Comparison of ENCODE assay signal across 24 cellular contexts in genomic region chrX:45184211-45184610, GRCh38. TPM values are rescaled to one million over a fixed set of nuclear protein-coding genes. Genes with fewer than 3 reads are reported as not detected.
DNase-seq lines count a peak whose midpoint lies in the region; ATAC-seq, FAIRE-seq and TF ChIP-seq lines count a peak whose summit lies in the region.
"Had no signal": no experiment of that assay in that cellular context is flagged by ENCODE, and none has a peak within 500 bp of the region (broad histone marks: within the 10 kb centered on the region; RNA-seq: fewer than 3 reads in every experiment).

No MANE protein-coding gene starts in this region.

- H3K14ac ChIP-seq in IMR-90 (replicated peaks; ENCODE audit: low read depth, low read length) (no peak overlapping the region), H1 (ENCODE audit: insufficient read length) (no peak overlapping the region)

- TF ChIP-seq POLR2A in IMR-90 (IDR thresholded peaks at IDR 0.05; ENCODE audit: low read depth, low read length): no peak
- TF ChIP-seq POLR2A in K562 (conservative IDR thresholded peaks at IDR 0.05): no peak
- no peak for TF ChIP-seq POLR2A in H1 (IDR thresholded peaks at IDR 0.05; ENCODE audit: control extremely low read depth in 1 of 2, low read depth in 2 of 2, low read length in 2 of 2)

- TF ChIP-seq RAD21 in IMR-90 (IDR thresholded peaks at IDR 0.05; ENCODE audit: low read length) (no peak), K562 (CRISPR knock-in tag; conservative IDR thresholded peaks at IDR 0.05 in 1 of 2, IDR thresholded peaks at IDR 0.05 in 1 of 2) (no peak), H1 (IDR thresholded peaks at IDR 0.05 in 1 of 2, conservative IDR thresholded peaks at IDR 0.05 in 1 of 2; ENCODE audit: low read depth in 2 of 2, low read length in 2 of 2) (no peak)

- H4K91ac ChIP-seq in IMR-90 (ENCODE audit: insufficient read depth, low read depth, low read length) (no peak overlapping the region), H1 (replicated peaks; ENCODE audit: insufficient read length, low read length) (no peak overlapping the region)

- DNase-seq in IMR-90 (no peak), K562 (ENCODE audit: extremely low read depth in 1 of 4, low spot score in 3 of 4) (no peak), H1 (ENCODE audit: low read depth in 1 of 2, low spot score in 2 of 2) (no peak), mucosa of gallbladder (ENCODE audit: low spot score) (no peak), OCI-M1 (lab: John Stamatoyannopoulos, UW) (no peak), islet precursor cell (no peak)
- DNase-seq: ACHN; BE2C; C1 segment of cervical spinal cord; CD4-positive, CD25-positive, alpha-beta regulatory T cell; CD8-positive, alpha-beta memory T cell; COR-L47; DMS 273 treated with DMSO at 0.1 percent for 48 hours; DMS53; DND-41; GDM1; GOT3; H9; KG1 had no signal

- H4K8ac ChIP-seq in IMR-90 (ENCODE audit: low read depth in 2 of 2, low read length in 2 of 2) (no peak overlapping the region), H1 (ENCODE audit: extremely low read depth, insufficient read depth, low read length) (no peak overlapping the region)

- FAIRE-seq in K562 (lab: Jason Lieb, UNC) (no peak), H1 (lab: Jason Lieb, UNC) (peak; percentile 7)
- FAIRE-seq: GM12892, GM18507 had no signal

- H3K4me2 ChIP-seq in IMR-90 (ENCODE audit: low read depth, low read length) (no peak overlapping the region), K562 (ENCODE audit: insufficient read depth, low read length) (no peak overlapping the region), H1 (ENCODE audit: insufficient read depth in 1 of 2, low read depth in 2 of 2, low read length in 2 of 2) (no peak overlapping the region)

- H2BK20ac ChIP-seq in IMR-90 (ENCODE audit: low read depth, low read length): no peak overlapping the region
- no peak overlapping the region for H2BK20ac ChIP-seq in H1 (ENCODE audit: low read length)

- no peak overlapping the region for H3K27ac ChIP-seq in IMR-90 (ENCODE audit: insufficient read depth, low read length)
- H3K27ac ChIP-seq in K562 (ENCODE audit: extremely low read depth, low read depth, low read length): no peak overlapping the region
- H3K27ac ChIP-seq in H1 (ENCODE audit: low read depth, low read length): no peak overlapping the region
- H3K27ac ChIP-seq in temporal lobe (ENCODE audit: low read depth, low read length): peak overlapping the region; percentile 28

- H3K36me3 ChIP-seq in IMR-90 (ENCODE audit: control insufficient read depth, insufficient read depth, low read length): no peaks in the 10 kb centered on the region
- H3K36me3 ChIP-seq in K562 (ENCODE audit: control insufficient read depth, insufficient read depth, low read length): no peaks in the 10 kb centered on the region
- H3K36me3 ChIP-seq in H1 (ENCODE audit: control insufficient read depth in 2 of 4, insufficient read depth in 4 of 4, low read length in 3 of 4): no peaks in the 10 kb centered on the region
- H3K36me3 ChIP-seq: BE2C had no signal

- H3K4ac ChIP-seq in IMR-90 (ENCODE audit: low read depth, low read length) (no peak overlapping the region), H1 (replicated peaks; ENCODE audit: insufficient read length, low read depth, low read length) (no peak overlapping the region)

- H4K5ac ChIP-seq in IMR-90 (ENCODE audit: low read depth, low read length) (no peak overlapping the region), H1 (ENCODE audit: insufficient read length, low read depth, low read length) (no peak overlapping the region)

- no peak overlapping the region for H2BK5ac ChIP-seq in IMR-90 (ENCODE audit: low read depth, low read length, poor library complexity, severe bottlenecking)
- no peak overlapping the region for H2BK5ac ChIP-seq in H1 (ENCODE audit: low read depth, low read length)

- WGBS in IMR-90 (ENCODE audit: extremely low coverage in 2 of 2, insufficient read length in 1 of 2), 2 experiments: 0% methylated on average over 1 of the region's 2 CpGs; no CpG with 5 or more reads in 1 of the 2 experiments
- WGBS in K562 (ENCODE audit: insufficient coverage, low coverage, missing lambda C conversion rate): 39% methylated on average over 2 of the region's 2 CpGs
- WGBS in H1 (ENCODE audit: extremely low coverage in 1 of 2, insufficient coverage in 1 of 2, insufficient read length in 1 of 2, insufficient replicate concordance in 2 of 2, low coverage in 1 of 2, low lambda C conversion rate in 2 of 2, missing lambda C conversion rate in 1 of 2), 2 experiments: 95% methylated on average over 2 of the region's 2 CpGs; no CpG with 5 or more reads in 1 of the 2 experiments

- POLR2A ChIA-PET in IMR-90 (lab: Charles Lee; ENCODE audit: unreplicated experiment) (no interaction called here), K562 (lab: Yijun Ruan, JAX) (no interaction called here), H1 (lab: Charles Lee; ENCODE audit: partially characterized antibody) (no interaction called here)

- TF ChIP-seq EP300 in K562 (IDR thresholded peaks at IDR 0.05; ENCODE audit: low read length) (no peak), H1 (IDR thresholded peaks at IDR 0.05; ENCODE audit: borderline replicate concordance in 1 of 2, low read depth in 2 of 2, low read length in 2 of 2) (no peak)

- peaks cover 2% of the 10 kb centered on the region; the same call in 1 of the 2 replicates for H3K9me3 ChIP-seq in IMR-90 (ENCODE audit: control insufficient read depth, insufficient read depth, low read length)
- H3K9me3 ChIP-seq in K562 (replicated peaks; ENCODE audit: control insufficient read depth, insufficient read depth, low read depth, low read length): no peaks in the 10 kb centered on the region
- H3K9me3 ChIP-seq in H1 (ENCODE audit: insufficient read depth in 2 of 2, low read depth in 1 of 2, low read length in 1 of 2): no peaks in the 10 kb centered on the region
- H3K9me3 ChIP-seq: BE2C had no signal

- intact Hi-C loops in IMR-90 (cut with micrococcal nuclease): loop anchor here (10.0 kb wide), 1 partner anchor 1221 kb away; no protein-coding TSS in a partner anchor
- intact Hi-C loops in K562 (cut with micrococcal nuclease): loop anchor here (10.0 kb wide), 1 partner anchor 99 kb away; no protein-coding TSS in a partner anchor

- peaks cover 4% of the 10 kb centered on the region; the same call in 1 of the 2 replicates for H3K27me3 ChIP-seq in IMR-90 (ENCODE audit: control insufficient read depth, insufficient read depth, low read length)
- H3K27me3 ChIP-seq in K562 (ENCODE audit: control insufficient read depth in 2 of 2, insufficient read depth in 2 of 2, low read length in 2 of 2): no peaks in the 10 kb centered on the region; a peak in 1 of 5 replicates
- no peaks in the 10 kb centered on the region for H3K27me3 ChIP-seq in H1 (replicated peaks in 1 of 4; ENCODE audit: control insufficient read depth in 3 of 4, extremely low read depth in 1 of 4, insufficient read depth in 3 of 4, low read length in 3 of 4)
- H3K27me3 ChIP-seq: BE2C had no signal

- no peak overlapping the region for H3K9ac ChIP-seq in IMR-90 (ENCODE audit: low read depth, low read length)
- H3K9ac ChIP-seq in K562 (ENCODE audit: insufficient read depth in 1 of 2, low read depth in 2 of 2, low read length in 2 of 2): no peak overlapping the region
- no peak overlapping the region for H3K9ac ChIP-seq in H1 (replicated peaks in 1 of 4; ENCODE audit: extremely low read depth in 1 of 4, low read depth in 3 of 4, low read length in 3 of 4)

- in situ Hi-C loops in IMR-90 (cut with MboI; ENCODE audit: low sequenced_read_pairs) (loop anchor here (25.0 kb wide), 1 partner anchor 1222 kb away; the partner anchor contains the start of gene NDP), K562 (cut with MboI) (no loop called here)

- H3K9me1 ChIP-seq in IMR-90 (ENCODE audit: insufficient read depth, low read length): no peaks in the 10 kb centered on the region
- no peaks in the 10 kb centered on the region for H3K9me1 ChIP-seq in K562 (ENCODE audit: control insufficient read depth, insufficient read depth, low read length)

- H2AFZ ChIP-seq in IMR-90 (replicated peaks; ENCODE audit: low read length, poor library complexity): no peak overlapping the region
- H2AFZ ChIP-seq in K562 (ENCODE audit: low read depth, low read length): no peak overlapping the region
- H2AFZ ChIP-seq in H1 (ENCODE audit: low read length): no peak overlapping the region

- dilution Hi-C loops in IMR-90 (cut with HindIII; ENCODE audit: low sequenced_read_pairs, unreplicated experiment): no loop called here

- H2BK15ac ChIP-seq in IMR-90 (ENCODE audit: low read depth, low read length) (no peak overlapping the region), H1 (ENCODE audit: low read length) (no peak overlapping the region)

- H2AK5ac ChIP-seq in IMR-90 (ENCODE audit: low read depth, low read length): no peak overlapping the region
- H2AK5ac ChIP-seq in H1 (ENCODE audit: low read depth, low read length): no peak overlapping the region

- no peak overlapping the region for H3K4me3 ChIP-seq in IMR-90 (ENCODE audit: insufficient read depth, low read depth, low read length)
- no peak overlapping the region for H3K4me3 ChIP-seq in K562
- no peak overlapping the region for H3K4me3 ChIP-seq in H1 (ENCODE audit: extremely low read depth in 1 of 4, insufficient read depth in 2 of 4, low read depth in 3 of 4, low read length in 4 of 4)

- H3K23ac ChIP-seq in IMR-90 (ENCODE audit: low read depth, low read length) (no peak overlapping the region), H1 (ENCODE audit: insufficient read length) (no peak overlapping the region)

- no peaks in the 10 kb centered on the region for H3K23me2 ChIP-seq in H1 (ENCODE audit: low read depth, low read length)

- H3K79me2 ChIP-seq in K562 (ENCODE audit: control insufficient read depth, insufficient read depth, low read length): no peaks in the 10 kb centered on the region
- H3K79me2 ChIP-seq in H1 (ENCODE audit: control insufficient read depth in 1 of 2, insufficient read depth in 2 of 2, low read length in 2 of 2): no peaks in the 10 kb centered on the region

- no peak overlapping the region for H2AK9ac ChIP-seq in IMR-90 (replicated peaks; ENCODE audit: low read depth, low read length, poor library complexity)

- no TSS peak for BruUV-seq in IMR-90 (replicated peaks; lab: Mats Ljungman, UMichigan)
- no TSS peak for BruUV-seq in K562 (replicated peaks; lab: Mats Ljungman, UMichigan)

- no peak overlapping the region for H2BK12ac ChIP-seq in H1 (ENCODE audit: low read depth, low read length)

- TF ChIP-seq CTCF in IMR-90 (conservative IDR thresholded peaks at IDR 0.05; ENCODE audit: low read depth, low read length): no peak
- TF ChIP-seq CTCF in K562 (IDR thresholded peaks at IDR 0.05 in 2 of 3, conservative IDR thresholded peaks at IDR 0.05 in 1 of 3; ENCODE audit: insufficient read depth in 2 of 3, low read depth in 1 of 3, low read length in 3 of 3): no peak
- no peak for TF ChIP-seq CTCF in H1 (IDR thresholded peaks at IDR 0.05; ENCODE audit: control extremely low read depth in 1 of 3, insufficient read depth in 1 of 3, low read depth in 1 of 3, low read length in 3 of 3)

- no peaks in the 10 kb centered on the region for H3K4me1 ChIP-seq in IMR-90 (ENCODE audit: control insufficient read depth, insufficient read depth, low read length)
- peaks cover 0 to 2% of the 10 kb centered on the region in 2 experiments; a peak in 2 of 5 replicates for H3K4me1 ChIP-seq in K562 (replicated peaks in 1 of 2; ENCODE audit: control insufficient read depth in 2 of 2, insufficient read depth in 2 of 2, low read length in 2 of 2)
- H3K4me1 ChIP-seq in H1 (replicated peaks in 1 of 4; ENCODE audit: control insufficient read depth in 3 of 4, insufficient read depth in 4 of 4, low read length in 3 of 4): no peaks in the 10 kb centered on the region
- H3K4me1 ChIP-seq: BE2C had no signal

- H2BK120ac ChIP-seq in IMR-90 (ENCODE audit: low read depth, low read length) (no peak overlapping the region), H1 (replicated peaks; ENCODE audit: low read depth, low read length) (no peak overlapping the region)

- H4K20me1 ChIP-seq in IMR-90 (ENCODE audit: insufficient read depth, low read length) (no peaks in the 10 kb centered on the region), K562 (replicated peaks; ENCODE audit: control insufficient read depth, insufficient read depth, low read length) (no peaks in the 10 kb centered on the region), H1 (replicated peaks in 1 of 2; ENCODE audit: control insufficient read depth in 1 of 2, insufficient read depth in 2 of 2, low read length in 2 of 2) (no peaks in the 10 kb centered on the region)

- no peak for ATAC-seq in IMR-90 (ENCODE audit: low read depth)
- ATAC-seq in K562: no peak

- H3K79me1 ChIP-seq in IMR-90 (ENCODE audit: low read depth in 1 of 2, low read length in 2 of 2) (no peaks in the 10 kb centered on the region), H1 (ENCODE audit: low read depth, low read length) (no peaks in the 10 kb centered on the region)

- H3K18ac ChIP-seq in IMR-90 (ENCODE audit: low read depth, low read length) (no peak overlapping the region), H1 (ENCODE audit: extremely low read depth, low read length) (no peak overlapping the region)

- H3K56ac ChIP-seq in IMR-90 (ENCODE audit: extremely low read depth, insufficient read depth, low read length) (no peak overlapping the region), H1 (replicated peaks; ENCODE audit: insufficient read length, low read depth, low read length) (no peak overlapping the region)

- CTCF ChIA-PET in IMR-90 (lab: Yijun Ruan, JAX) (no interaction called here), K562 (lab: Yijun Ruan, JAX; ENCODE audit: low intra/inter-chr PET ratio) (no interaction called here), H1 (lab: Charles Lee; ENCODE audit: partially characterized antibody) (no interaction called here)

RNA-seq across cellular contexts. Expression of gene DIPK2B, which starts 16.5 kb away (rescaled TPM):
- not detected in 2 replicates for total RNA-seq in IMR-90 (2012; rRNA removed)
- polyA plus RNA-seq in IMR-90 (2012; rRNA removed): not detected in 2 replicates
- not detected in 2 replicates for polyA plus RNA-seq in IMR-90 (2012; cell fraction: cytosol; rRNA removed)
- polyA plus RNA-seq in IMR-90 (2012; cell fraction: nucleus; rRNA removed; ENCODE audit: low replicate concordance): not detected in 2 replicates
- not detected in 2 replicates for total RNA-seq in K562 (2011; cell fraction: chromatin; rRNA removed; ENCODE audit: low replicate concordance)
- total RNA-seq in K562 (2011; cell fraction: nucleolus; rRNA removed): not detected in 2 replicates
- total RNA-seq in K562 (2011; cell fraction: nucleoplasm; rRNA removed): not detected in 2 replicates
- total RNA-seq in K562 (2014; rRNA removed): not detected in 2 replicates
- not detected in 2 replicates for total RNA-seq in K562 (2014; rRNA removed; fragmentation: Illumina TruSeq; extraction: Trizol)
- total RNA-seq in K562 (2015; rRNA removed; fragmentation: Illumina TruSeq; extraction: Trizol): not detected in 2 replicates
- total RNA-seq in K562 (2021): not detected in 2 replicates
- not detected in 2 replicates for polyA plus RNA-seq in K562 (2011; rRNA removed)
- not detected in 2 replicates for polyA plus RNA-seq in K562 (2011; cell fraction: cytosol; rRNA removed)
- not detected in 2 replicates for polyA plus RNA-seq in K562 (2011; cell fraction: nucleus; rRNA removed)
- polyA plus RNA-seq in K562 (2012): not detected in 2 replicates
- not detected in 2 replicates for polyA plus RNA-seq in K562 (2014; fragmentation: Illumina TruSeq; extraction: Trizol)
- not detected for polyA plus RNA-seq in K562 (2014; fragmentation: Nextera tagmentation; extraction: Ambion mirVana)
- not detected in 2 replicates for polyA plus RNA-seq in K562 (2014; rRNA removed)
- polyA minus RNA-seq in K562 (2011; rRNA and poly(A)+ RNA removed): not detected in 2 replicates
- polyA minus RNA-seq in K562 (2011; cell fraction: cytosol; rRNA and poly(A)+ RNA removed): not detected in 2 replicates
- not detected in 2 replicates for polyA minus RNA-seq in K562 (2011; cell fraction: nucleus; rRNA and poly(A)+ RNA removed)
- not detected in 2 replicates for total RNA-seq in H1 (2021; fragmentation: NEBNext Ultra II Directional; extraction: Animal tissue kit (Norgen Biotek cat#: 25700))
- not detected in 2 replicates for polyA plus RNA-seq in H1 (2011; rRNA removed)
- polyA plus RNA-seq in H1 (2011; cell fraction: cytosol; rRNA removed): 0.01 TPM
- polyA plus RNA-seq in H1 (2011; cell fraction: nucleus; rRNA removed): not detected
- polyA plus RNA-seq in H1 (2012, experiment 1 of 2): not detected in 4 replicates
- not detected for polyA plus RNA-seq in H1 (2012, experiment 2 of 2)
- polyA plus RNA-seq in H1 (2013, experiment 1 of 2): not detected
- polyA plus RNA-seq in H1 (2013, experiment 2 of 2): not detected
- polyA minus RNA-seq in H1 (2011; rRNA and poly(A)+ RNA removed): not detected in 2 replicates
- polyA minus RNA-seq in H1 (2011; cell fraction: cytosol; rRNA and poly(A)+ RNA removed): not detected
- not detected for polyA minus RNA-seq in H1 (2011; cell fraction: nucleus; rRNA and poly(A)+ RNA removed)
- total RNA-seq in temporal lobe: 6.4 TPM
- 7.1 TPM for total RNA-seq in mucosa of gallbladder
- total RNA-seq: A172; CD4-positive, CD25-positive, alpha-beta regulatory T cell; CD8-positive, alpha-beta memory T cell; H9 had no signal
- polyA plus RNA-seq: CD4-positive, CD25-positive, alpha-beta regulatory T cell; CD8-positive, alpha-beta memory T cell; IgD-negative memory B cell had no signal
